1 cellular context compared by ENCODE assay signal in the genomic region with DNA sequence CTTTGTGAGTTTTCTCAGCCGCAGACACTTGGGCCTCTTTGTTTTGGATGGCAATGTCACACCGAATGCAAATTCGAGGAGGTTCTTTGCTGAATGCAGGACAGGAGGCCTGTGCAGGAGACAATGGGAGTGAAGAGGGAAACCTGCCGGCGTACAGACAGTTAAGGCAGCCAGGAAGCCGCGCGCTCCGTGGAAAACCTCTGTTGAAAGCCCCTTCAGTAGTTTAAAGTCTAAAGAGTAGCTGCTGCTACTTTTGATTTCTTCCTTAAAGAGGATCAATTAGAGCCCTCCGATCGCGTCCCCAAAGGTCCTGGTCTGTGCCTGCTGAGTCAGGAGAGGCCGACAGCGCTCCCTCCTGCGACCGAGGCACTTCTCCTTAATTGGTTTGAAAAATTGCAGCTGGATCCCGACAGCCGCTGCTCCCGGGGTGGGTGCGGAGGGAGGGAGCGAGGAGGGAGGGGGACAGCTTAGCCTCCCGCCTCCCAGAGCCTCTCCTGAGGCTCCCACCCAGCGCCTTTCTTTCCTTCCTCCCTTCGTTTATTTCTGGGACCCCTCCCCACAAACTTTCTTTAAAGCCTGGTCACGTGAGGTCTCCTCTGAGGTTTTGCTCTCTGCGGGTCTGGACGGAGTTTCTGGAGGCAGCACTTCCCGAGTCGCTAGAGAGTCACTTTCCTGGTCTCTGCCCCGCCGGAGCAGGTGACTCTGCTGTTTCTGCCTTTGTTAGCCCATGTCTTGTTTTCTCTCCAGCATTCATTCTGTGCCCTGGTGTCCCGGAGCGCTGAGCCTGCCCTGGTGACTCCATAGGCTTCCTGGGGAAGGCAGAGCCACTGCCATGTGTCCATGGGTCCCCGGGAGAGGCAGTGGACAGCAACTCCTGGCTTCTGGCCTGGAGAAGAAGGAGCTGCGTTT.
TF ChIP-seq lines count a peak whose summit lies in the region.

No MANE protein-coding gene starts in this region.

TF ChIP-seq in HepG2, 621 proteins besides CTCF, POLR2A, EP300 and RAD21 (continued from another document and continues in another):
- TF ChIP-seq ZNF577 (CRISPR knock-in tag; IDR thresholded peaks at IDR 0.05; ENCODE audit: borderline replicate concordance, low read depth), result no peak
- TF ChIP-seq ZNF589 (CRISPR knock-in tag; conservative IDR thresholded peaks at IDR 0.05), result no peak
- TF ChIP-seq, protein P1, sequence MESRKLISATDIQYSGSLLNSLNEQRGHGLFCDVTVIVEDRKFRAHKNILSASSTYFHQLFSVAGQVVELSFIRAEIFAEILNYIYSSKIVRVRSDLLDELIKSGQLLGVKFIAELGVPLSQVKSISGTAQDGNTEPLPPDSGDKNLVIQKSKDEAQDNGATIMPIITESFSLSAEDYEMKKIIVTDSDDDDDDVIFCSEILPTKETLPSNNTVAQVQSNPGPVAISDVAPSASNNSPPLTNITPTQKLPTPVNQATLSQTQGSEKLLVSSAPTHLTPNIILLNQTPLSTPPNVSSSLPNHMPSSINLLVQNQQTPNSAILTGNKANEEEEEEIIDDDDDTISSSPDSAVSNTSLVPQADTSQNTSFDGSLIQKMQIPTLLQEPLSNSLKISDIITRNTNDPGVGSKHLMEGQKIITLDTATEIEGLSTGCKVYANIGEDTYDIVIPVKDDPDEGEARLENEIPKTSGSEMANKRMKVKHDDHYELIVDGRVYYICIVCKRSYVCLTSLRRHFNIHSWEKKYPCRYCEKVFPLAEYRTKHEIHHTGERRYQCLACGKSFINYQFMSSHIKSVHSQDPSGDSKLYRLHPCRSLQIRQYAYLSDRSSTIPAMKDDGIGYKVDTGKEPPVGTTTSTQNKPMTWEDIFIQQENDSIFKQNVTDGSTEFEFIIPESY (CRISPR knock-in tag; IDR thresholded peaks at IDR 0.05), result no peak
- TF ChIP-seq SIN3A (IDR thresholded peaks at IDR 0.05; ENCODE audit: borderline replicate concordance, low read depth, low read length), result no peak
- TF ChIP-seq ZNF207 (IDR thresholded peaks at IDR 0.05; ENCODE audit: borderline replicate concordance), result no peak
- no peak for TF ChIP-seq GPBP1L1 (CRISPR knock-in tag; IDR thresholded peaks at IDR 0.05)
- no peak for TF ChIP-seq DZIP1 (CRISPR knock-in tag; IDR thresholded peaks at IDR 0.05)
- TF ChIP-seq HNRNPUL1 (IDR thresholded peaks at IDR 0.05; ENCODE audit: low read depth, low read length), result no peak
- no peak for TF ChIP-seq ZNF451 (CRISPR knock-in tag; IDR thresholded peaks at IDR 0.05)
- TF ChIP-seq, protein P2, sequence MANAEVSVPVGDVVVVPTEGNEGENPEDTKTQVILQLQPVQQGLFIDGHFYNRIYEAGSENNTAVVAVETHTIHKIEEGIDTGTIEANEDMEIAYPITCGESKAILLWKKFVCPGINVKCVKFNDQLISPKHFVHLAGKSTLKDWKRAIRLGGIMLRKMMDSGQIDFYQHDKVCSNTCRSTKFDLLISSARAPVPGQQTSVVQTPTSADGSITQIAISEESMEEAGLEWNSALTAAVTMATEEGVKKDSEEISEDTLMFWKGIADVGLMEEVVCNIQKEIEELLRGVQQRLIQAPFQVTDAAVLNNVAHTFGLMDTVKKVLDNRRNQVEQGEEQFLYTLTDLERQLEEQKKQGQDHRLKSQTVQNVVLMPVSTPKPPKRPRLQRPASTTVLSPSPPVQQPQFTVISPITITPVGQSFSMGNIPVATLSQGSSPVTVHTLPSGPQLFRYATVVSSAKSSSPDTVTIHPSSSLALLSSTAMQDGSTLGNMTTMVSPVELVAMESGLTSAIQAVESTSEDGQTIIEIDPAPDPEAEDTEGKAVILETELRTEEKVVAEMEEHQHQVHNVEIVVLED (CRISPR knock-in tag; IDR thresholded peaks at IDR 0.05; ENCODE audit: borderline replicate concordance), result no peak
- no peak; the same call in 1 of the 2 replicates for TF ChIP-seq POGK (CRISPR knock-in tag; conservative IDR thresholded peaks at IDR 0.05)
- TF ChIP-seq ZFYVE20 (CRISPR knock-in tag; IDR thresholded peaks at IDR 0.05; ENCODE audit: borderline replicate concordance, low read depth), result no peak
- TF ChIP-seq ZSCAN25 (CRISPR knock-in tag; IDR thresholded peaks at IDR 0.05), result no peak
- no peak for TF ChIP-seq ZNF24 (IDR thresholded peaks at IDR 0.05)
- no peak for TF ChIP-seq EEA1 (CRISPR knock-in tag; IDR thresholded peaks at IDR 0.05; ENCODE audit: borderline replicate concordance)
- TF ChIP-seq ZNF776 (CRISPR knock-in tag; IDR thresholded peaks at IDR 0.05), result no peak
- no peak for TF ChIP-seq ZC3H4 (CRISPR knock-in tag; IDR thresholded peaks at IDR 0.05; ENCODE audit: borderline replicate concordance)
- TF ChIP-seq JUNB (CRISPR knock-in tag; IDR thresholded peaks at IDR 0.05; ENCODE audit: borderline replicate concordance), result no peak
- peak; percentile 43; the same call in 1 of the 2 replicates for TF ChIP-seq KDM5B (CRISPR knock-in tag; IDR thresholded peaks at IDR 0.05; ENCODE audit: borderline replicate concordance)
- TF ChIP-seq ZNF234 (CRISPR knock-in tag; conservative IDR thresholded peaks at IDR 0.05), result no peak
- TF ChIP-seq HMGXB3 (CRISPR knock-in tag; IDR thresholded peaks at IDR 0.05; ENCODE audit: borderline replicate concordance), result no peak
- TF ChIP-seq, protein P3, sequence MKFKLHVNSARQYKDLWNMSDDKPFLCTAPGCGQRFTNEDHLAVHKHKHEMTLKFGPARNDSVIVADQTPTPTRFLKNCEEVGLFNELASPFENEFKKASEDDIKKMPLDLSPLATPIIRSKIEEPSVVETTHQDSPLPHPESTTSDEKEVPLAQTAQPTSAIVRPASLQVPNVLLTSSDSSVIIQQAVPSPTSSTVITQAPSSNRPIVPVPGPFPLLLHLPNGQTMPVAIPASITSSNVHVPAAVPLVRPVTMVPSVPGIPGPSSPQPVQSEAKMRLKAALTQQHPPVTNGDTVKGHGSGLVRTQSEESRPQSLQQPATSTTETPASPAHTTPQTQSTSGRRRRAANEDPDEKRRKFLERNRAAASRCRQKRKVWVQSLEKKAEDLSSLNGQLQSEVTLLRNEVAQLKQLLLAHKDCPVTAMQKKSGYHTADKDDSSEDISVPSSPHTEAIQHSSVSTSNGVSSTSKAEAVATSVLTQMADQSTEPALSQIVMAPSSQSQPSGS (CRISPR knock-in tag; IDR thresholded peaks at IDR 0.05), result no peak
- TF ChIP-seq, protein P4, sequence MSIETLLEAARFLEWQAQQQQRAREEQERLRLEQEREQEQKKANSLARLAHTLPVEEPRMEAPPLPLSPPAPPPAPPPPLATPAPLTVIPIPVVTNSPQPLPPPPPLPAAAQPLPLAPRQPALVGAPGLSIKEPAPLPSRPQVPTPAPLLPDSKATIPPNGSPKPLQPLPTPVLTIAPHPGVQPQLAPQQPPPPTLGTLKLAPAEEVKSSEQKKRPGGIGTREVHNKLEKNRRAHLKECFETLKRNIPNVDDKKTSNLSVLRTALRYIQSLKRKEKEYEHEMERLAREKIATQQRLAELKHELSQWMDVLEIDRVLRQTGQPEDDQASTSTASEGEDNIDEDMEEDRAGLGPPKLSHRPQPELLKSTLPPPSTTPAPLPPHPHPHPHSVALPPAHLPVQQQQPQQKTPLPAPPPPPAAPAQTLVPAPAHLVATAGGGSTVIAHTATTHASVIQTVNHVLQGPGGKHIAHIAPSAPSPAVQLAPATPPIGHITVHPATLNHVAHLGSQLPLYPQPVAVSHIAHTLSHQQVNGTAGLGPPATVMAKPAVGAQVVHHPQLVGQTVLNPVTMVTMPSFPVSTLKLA (IDR thresholded peaks at IDR 0.05), result no peak
- TF ChIP-seq TBL1XR1 (IDR thresholded peaks at IDR 0.05; ENCODE audit: borderline replicate concordance, low read length, partially characterized antibody), result no peak
- no peak for TF ChIP-seq ZNF33B (CRISPR knock-in tag; IDR thresholded peaks at IDR 0.05)
- no peak for TF ChIP-seq IRF2 (CRISPR knock-in tag; IDR thresholded peaks at IDR 0.05)
- TF ChIP-seq, protein P5, sequence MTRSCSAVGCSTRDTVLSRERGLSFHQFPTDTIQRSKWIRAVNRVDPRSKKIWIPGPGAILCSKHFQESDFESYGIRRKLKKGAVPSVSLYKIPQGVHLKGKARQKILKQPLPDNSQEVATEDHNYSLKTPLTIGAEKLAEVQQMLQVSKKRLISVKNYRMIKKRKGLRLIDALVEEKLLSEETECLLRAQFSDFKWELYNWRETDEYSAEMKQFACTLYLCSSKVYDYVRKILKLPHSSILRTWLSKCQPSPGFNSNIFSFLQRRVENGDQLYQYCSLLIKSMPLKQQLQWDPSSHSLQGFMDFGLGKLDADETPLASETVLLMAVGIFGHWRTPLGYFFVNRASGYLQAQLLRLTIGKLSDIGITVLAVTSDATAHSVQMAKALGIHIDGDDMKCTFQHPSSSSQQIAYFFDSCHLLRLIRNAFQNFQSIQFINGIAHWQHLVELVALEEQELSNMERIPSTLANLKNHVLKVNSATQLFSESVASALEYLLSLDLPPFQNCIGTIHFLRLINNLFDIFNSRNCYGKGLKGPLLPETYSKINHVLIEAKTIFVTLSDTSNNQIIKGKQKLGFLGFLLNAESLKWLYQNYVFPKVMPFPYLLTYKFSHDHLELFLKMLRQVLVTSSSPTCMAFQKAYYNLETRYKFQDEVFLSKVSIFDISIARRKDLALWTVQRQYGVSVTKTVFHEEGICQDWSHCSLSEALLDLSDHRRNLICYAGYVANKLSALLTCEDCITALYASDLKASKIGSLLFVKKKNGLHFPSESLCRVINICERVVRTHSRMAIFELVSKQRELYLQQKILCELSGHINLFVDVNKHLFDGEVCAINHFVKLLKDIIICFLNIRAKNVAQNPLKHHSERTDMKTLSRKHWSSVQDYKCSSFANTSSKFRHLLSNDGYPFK (CRISPR knock-in tag; IDR thresholded peaks at IDR 0.05; ENCODE audit: borderline replicate concordance), result no peak
- TF ChIP-seq PAF1 (CRISPR knock-in tag; IDR thresholded peaks at IDR 0.05), result no peak
- no peak for TF ChIP-seq PTBP1 (IDR thresholded peaks at IDR 0.05; ENCODE audit: low read depth, low read length, poor library complexity, severe bottlenecking)
- TF ChIP-seq HNRNPH1 (optimal IDR thresholded peaks at IDR 0.05; ENCODE audit: low read depth, low read length), result no peak
- no peak for TF ChIP-seq KLF15 (CRISPR knock-in tag; IDR thresholded peaks at IDR 0.05; ENCODE audit: borderline replicate concordance)
- no peak for TF ChIP-seq CENPX (CRISPR knock-in tag; IDR thresholded peaks at IDR 0.05)
- TF ChIP-seq ZNF879 (CRISPR knock-in tag; IDR thresholded peaks at IDR 0.05), result no peak
